ENCODE assay signal across 20 cellular contexts in the genomic region with DNA sequence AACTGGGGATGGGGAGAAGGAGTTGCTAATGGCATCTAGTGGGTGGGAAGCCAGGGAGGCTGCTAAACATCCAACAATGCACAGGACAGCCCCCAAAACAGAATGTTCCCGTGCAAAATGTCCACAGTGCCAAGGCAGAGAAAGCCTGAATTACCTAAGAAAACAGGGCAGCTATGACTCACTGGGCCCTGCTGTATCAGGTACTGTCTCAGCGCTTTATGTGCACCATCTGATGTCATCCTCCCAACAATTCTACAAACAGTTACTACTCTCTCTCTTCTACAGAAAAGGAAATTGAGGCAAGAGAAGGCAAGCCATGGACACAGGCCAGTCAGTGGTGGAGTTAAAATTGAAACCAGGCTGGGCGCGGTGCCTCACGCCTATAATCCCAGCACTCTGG. TPM values are rescaled to one million over a fixed set of nuclear protein-coding genes. Genes with fewer than 3 reads are reported as not detected.
A peak's percentile ranks its signal among the peaks of the same experiment; 100 is the strongest.
DNase-seq lines count a peak whose midpoint lies in the region; ATAC-seq and TF ChIP-seq lines count a peak whose summit lies in the region.
"Had no signal": no experiment of that assay in that cellular context is flagged by ENCODE, and none has a peak within 500 bp of the region (broad histone marks: within the 10 kb centered on the region; RNA-seq: fewer than 3 reads in every experiment).

No MANE protein-coding gene starts in this region.

- DNase-seq in activated naive CD4-positive, alpha-beta T cell treated with anti-CD3 and anti-CD28 coated beads for 36 hours = no peak
- DNase-seq in T-helper 17 cell (no peak), endothelial cell (ENCODE audit: low spot score) (no peak), psoas muscle (no peak), CD1c-positive myeloid dendritic cell (ENCODE audit: extremely low spot score) (no peak), NCI-H446 treated with DMSO at 0.1 percent for 48 hours (lab: John Stamatoyannopoulos, UW) (no peak)
- DNase-seq: ACHN; activated CD4-positive, CD25-positive, alpha-beta regulatory T cell treated with anti-CD3 and anti-CD28 coated beads, Interleukin-2, amount 50 U/mL, for 72 hours; erythroblast; Kasumi-1; NCI-H146; NCI-H345; nephron progenitor cell; T-helper 2 cell had no signal

- H3K27ac ChIP-seq in psoas muscle = peak overlapping the region; percentile 9
- H3K27ac ChIP-seq: ascending aorta had no signal

- 68 to 87% (median 78%) methylated on average over 5 of the region's 5 CpGs for WGBS in psoas muscle, 3 donors

- H3K36me3 ChIP-seq in psoas muscle (ENCODE audit: insufficient read depth in 1 of 2, low read depth in 1 of 2) = peaks cover 8 to 69% of the 10 kb centered on the region in 2 donors

- peak overlapping the region; percentile 64 for H3K4me3 Mint-ChIP-seq in activated naive CD4-positive, alpha-beta T cell treated with anti-CD3 and anti-CD28 coated beads, Interleukin-2, amount 50 U/mL, for 24 hours
- H3K4me3 Mint-ChIP-seq in activated naive CD4-positive, alpha-beta T cell treated with anti-CD3 and anti-CD28 coated beads for 36 hours = no peak overlapping the region
- H3K4me3 Mint-ChIP-seq in T-helper 17 cell (no peak overlapping the region), endothelial cell (ENCODE audit: unreplicated experiment) (peak overlapping the region; percentile 54)
- H3K4me3 Mint-ChIP-seq: nephron progenitor cell had no signal

- no peak overlapping the region for H3K27ac Mint-ChIP-seq in activated naive CD4-positive, alpha-beta T cell treated with anti-CD3 and anti-CD28 coated beads, Interleukin-2, amount 50 U/mL, for 24 hours
- no peak overlapping the region for H3K27ac Mint-ChIP-seq in activated naive CD4-positive, alpha-beta T cell treated with anti-CD3 and anti-CD28 coated beads for 36 hours
- peak overlapping the region; percentile 74 for H3K27ac Mint-ChIP-seq in T-helper 17 cell
- H3K27ac Mint-ChIP-seq in endothelial cell (ENCODE audit: unreplicated experiment) = peak overlapping the region; percentile 38
- H3K27ac Mint-ChIP-seq: nephron progenitor cell had no signal

- H3K4me1 Mint-ChIP-seq in activated naive CD4-positive, alpha-beta T cell treated with anti-CD3 and anti-CD28 coated beads, Interleukin-2, amount 50 U/mL, for 24 hours = peaks cover 74% of the 10 kb centered on the region
- peaks cover 60% of the 10 kb centered on the region for H3K4me1 Mint-ChIP-seq in activated naive CD4-positive, alpha-beta T cell treated with anti-CD3 and anti-CD28 coated beads for 36 hours (ENCODE audit: low read depth)
- H3K4me1 Mint-ChIP-seq in T-helper 17 cell (peaks cover 40% of the 10 kb centered on the region), endothelial cell (ENCODE audit: unreplicated experiment) (peaks cover 41% of the 10 kb centered on the region)

- CTCF ChIA-PET in activated naive CD4-positive, alpha-beta T cell treated with anti-CD3 and anti-CD28 coated beads for 36 hours (lab: Charles Lee) = interaction anchor here (5.6 kb wide), 1 partner anchor 11 kb away, joined by 50 read pairs; no protein-coding TSS in a partner anchor

- no peaks in the 10 kb centered on the region for H3K27me3 Mint-ChIP-seq in activated naive CD4-positive, alpha-beta T cell treated with anti-CD3 and anti-CD28 coated beads, Interleukin-2, amount 50 U/mL, for 24 hours
- H3K27me3 Mint-ChIP-seq in activated naive CD4-positive, alpha-beta T cell treated with anti-CD3 and anti-CD28 coated beads for 36 hours (ENCODE audit: low read depth) = no peaks in the 10 kb centered on the region
- H3K27me3 Mint-ChIP-seq in T-helper 17 cell = no peaks in the 10 kb centered on the region
- H3K27me3 Mint-ChIP-seq in endothelial cell (ENCODE audit: unreplicated experiment) = peaks cover 5% of the 10 kb centered on the region

- no peaks in the 10 kb centered on the region for H3K27me3 ChIP-seq in psoas muscle (ENCODE audit: insufficient read depth in 3 of 3, low read length in 2 of 3)
- H3K27me3 ChIP-seq: ascending aorta had no signal

- intact Hi-C loops in activated naive CD4-positive, alpha-beta T cell treated with anti-CD3 and anti-CD28 coated beads for 36 hours (cut with micrococcal nuclease) = loop anchor here (10.0 kb wide), 1 partner anchor 772 kb away; a partner anchor contains a TSS
- intact Hi-C loops in psoas muscle (cut with DNase I) = loop anchor here in 1 of 2 donors (5.0 kb wide), 1 partner anchor 60 kb away; a partner anchor contains a TSS

- no peaks in the 10 kb centered on the region for H3K9me3 Mint-ChIP-seq in activated naive CD4-positive, alpha-beta T cell treated with anti-CD3 and anti-CD28 coated beads, Interleukin-2, amount 50 U/mL, for 24 hours
- H3K9me3 Mint-ChIP-seq in activated naive CD4-positive, alpha-beta T cell treated with anti-CD3 and anti-CD28 coated beads for 36 hours = no peaks in the 10 kb centered on the region
- no peaks in the 10 kb centered on the region for H3K9me3 Mint-ChIP-seq in endothelial cell (ENCODE audit: unreplicated experiment)
- H3K9me3 Mint-ChIP-seq: nephron progenitor cell had no signal

- H3K9me3 ChIP-seq in T-helper 17 cell (ENCODE audit: control insufficient read depth, low read length, poor library complexity, severe bottlenecking) (no peaks in the 10 kb centered on the region), psoas muscle (no peaks in the 10 kb centered on the region)
- H3K9me3 ChIP-seq: ascending aorta had no signal

- peaks cover 23% of the 10 kb centered on the region for H3K36me3 Mint-ChIP-seq in activated naive CD4-positive, alpha-beta T cell treated with anti-CD3 and anti-CD28 coated beads, Interleukin-2, amount 50 U/mL, for 24 hours
- H3K36me3 Mint-ChIP-seq in activated naive CD4-positive, alpha-beta T cell treated with anti-CD3 and anti-CD28 coated beads for 36 hours (ENCODE audit: low read depth) = peaks cover 47% of the 10 kb centered on the region
- H3K36me3 Mint-ChIP-seq in T-helper 17 cell (ENCODE audit: low read depth) = peaks cover 5% of the 10 kb centered on the region
- peaks cover 36% of the 10 kb centered on the region for H3K36me3 Mint-ChIP-seq in endothelial cell (ENCODE audit: low read depth, unreplicated experiment)

- TF ChIP-seq CTCF in endothelial cell (IDR thresholded peaks at IDR 0.05; ENCODE audit: unreplicated experiment) (no peak), psoas muscle (IDR thresholded peaks at IDR 0.05) (no peak)

- H3K4me3 ChIP-seq in psoas muscle = no peak overlapping the region
- H3K4me3 ChIP-seq: ascending aorta had no signal

- peaks cover 64% of the 10 kb centered on the region for H3K4me1 ChIP-seq in psoas muscle

- ATAC-seq in T-helper 17 cell = no peak
- ATAC-seq in psoas muscle = no peak
- ATAC-seq in HG03196 (IDR thresholded peaks at IDR 0.05; ENCODE audit: unreplicated experiment) = no peak

RNA-seq across cellular contexts. Expression of a gene that starts 3.1 kb away (rescaled TPM):
- total RNA-seq in activated naive CD4-positive, alpha-beta T cell treated with anti-CD3 and anti-CD28 coated beads for 36 hours = 10 to 100 TPM; 27.6 to 27.8 TPM
- total RNA-seq in T-helper 17 cell = 10 to 100 TPM; 30.0 to 41.4 TPM
- 62.1 TPM for total RNA-seq in endothelial cell (ENCODE audit: unreplicated experiment)
- total RNA-seq in psoas muscle = 10 to 100 TPM; 36.0 to 52.1 (median 48.0) TPM
- 10 to 100 TPM; 27.4 to 51.8 (median 28.9) TPM for polyA plus RNA-seq in psoas muscle

RNA-seq across cellular contexts. Expression of a gene that starts 22.9 kb away (rescaled TPM):
- total RNA-seq in activated naive CD4-positive, alpha-beta T cell treated with anti-CD3 and anti-CD28 coated beads for 36 hours = not detected
- total RNA-seq in T-helper 17 cell = not detected
- not detected for total RNA-seq in endothelial cell (ENCODE audit: unreplicated experiment)
- total RNA-seq in psoas muscle = not detected
- polyA plus RNA-seq in psoas muscle = under 1 TPM in 1 of 3 donors, not detected in 2; 0.04 TPM
- total RNA-seq: ascending aorta, lung microvascular endothelial cell had no signal

RNA-seq across cellular contexts. Expression of a gene that starts 41.5 kb away (rescaled TPM):
- total RNA-seq in activated naive CD4-positive, alpha-beta T cell treated with anti-CD3 and anti-CD28 coated beads for 36 hours = not detected
- not detected for total RNA-seq in T-helper 17 cell
- total RNA-seq in endothelial cell (ENCODE audit: unreplicated experiment) = 3.3 TPM
- total RNA-seq in psoas muscle = not detected
- polyA plus RNA-seq in psoas muscle = not detected
- total RNA-seq: ascending aorta, H4, lung microvascular endothelial cell, subcutaneous adipose tissue had no signal

RNA-seq across cellular contexts. Expression of a gene that starts 59.8 kb away (rescaled TPM):
- 10 to 100 TPM; 82.4 to 89.4 TPM for total RNA-seq in activated naive CD4-positive, alpha-beta T cell treated with anti-CD3 and anti-CD28 coated beads for 36 hours
- total RNA-seq in T-helper 17 cell (100 to 1,000 TPM; 108 to 128 TPM), endothelial cell (ENCODE audit: unreplicated experiment) (106 TPM), psoas muscle (10 to 100 TPM; 19.9 to 42.2 (median 25.5) TPM)
- polyA plus RNA-seq in psoas muscle = 10 to 100 TPM; 22.3 to 42.0 (median 30.4) TPM

Comparison
In these comparisons a context has a peak if more than half of its experiments do, and no peak if none do; other contexts are left out.
1. H3K4me3 Mint-ChIP-seq: peak in activated naive CD4-positive, alpha-beta T cell treated with anti-CD3 and anti-CD28 coated beads, Interleukin-2, amount 50 U/mL, for 24 hours (single experiment) and endothelial cell (single experiment); none in activated naive CD4-positive, alpha-beta T cell treated with anti-CD3 and anti-CD28 coated beads for 36 hours (single experiment) and T-helper 17 cell (single experiment).
2. H3K27ac Mint-ChIP-seq: peak in T-helper 17 cell (single experiment) and endothelial cell (single experiment); none in activated naive CD4-positive, alpha-beta T cell treated with anti-CD3 and anti-CD28 coated beads, Interleukin-2, amount 50 U/mL, for 24 hours (single experiment) and activated naive CD4-positive, alpha-beta T cell treated with anti-CD3 and anti-CD28 coated beads for 36 hours (single experiment).